Comparison of ENCODE assay signal across 13 cellular contexts in genomic region chr1:67838180-67838912, GRCh38. TPM values are rescaled to one million over a fixed set of nuclear protein-coding genes. Genes with fewer than 3 reads are reported as not detected.
DNase-seq lines count a peak whose midpoint lies in the region; ATAC-seq and TF ChIP-seq lines count a peak whose summit lies in the region.
"Had no signal": no experiment of that assay in that cellular context is flagged by ENCODE, and none has a peak within 500 bp of the region (broad histone marks: within the 10 kb centered on the region; RNA-seq: fewer than 3 reads in every experiment).

No MANE protein-coding gene starts in this region.

- H3K27ac ChIP-seq in stomach smooth muscle (ENCODE audit: low read length): peak overlapping the region; percentile 33
- H3K27ac ChIP-seq: SJSA1 had no signal

- H3K27me3 ChIP-seq in stomach smooth muscle (ENCODE audit: control insufficient read depth in 1 of 2, insufficient read depth in 2 of 2, low read length in 2 of 2): no peaks in the 10 kb centered on the region
- H3K27me3 ChIP-seq: SJSA1 had no signal

- TF ChIP-seq CTCF in fibroblast of pulmonary artery (IDR thresholded peaks at IDR 0.05; ENCODE audit: low read length, missing control alignments) (no peak), endothelial cell (IDR thresholded peaks at IDR 0.05; ENCODE audit: unreplicated experiment) (no peak)

- no peak overlapping the region for H3K27ac Mint-ChIP-seq in endothelial cell (ENCODE audit: unreplicated experiment)
- H3K27ac Mint-ChIP-seq: stimulated activated naive CD8-positive, alpha-beta T cell treated with anti-CD3 and anti-CD28 coated beads, Interleukin-15, Interleukin-2, amounts not matched to agents 100 ng/mL and 50 ng/mL, for 24 hours had no signal

- H3K4me1 Mint-ChIP-seq in endothelial cell (ENCODE audit: unreplicated experiment): peaks cover 10% of the 10 kb centered on the region

- H3K36me3 ChIP-seq in stomach smooth muscle (ENCODE audit: control insufficient read depth in 2 of 2, insufficient read depth in 2 of 2, low read length in 2 of 2): no peaks in the 10 kb centered on the region
- H3K36me3 ChIP-seq: SJSA1 had no signal

- H3K9ac ChIP-seq in stomach smooth muscle (ENCODE audit: low read length in 2 of 2): peak overlapping the region in 1 of 2 donors; percentile 36

- H3K36me3 Mint-ChIP-seq in endothelial cell (ENCODE audit: low read depth, unreplicated experiment): no peaks in the 10 kb centered on the region

- H3K4me3 ChIP-seq in fibroblast of pulmonary artery (replicated peaks; ENCODE audit: low read depth, low read length) (no peak overlapping the region), stomach smooth muscle (ENCODE audit: low read length in 2 of 2) (no peak overlapping the region)
- H3K4me3 ChIP-seq: SJSA1 had no signal

- H3K4me1 ChIP-seq in stomach smooth muscle (ENCODE audit: control insufficient read depth, insufficient read depth, low read length): peaks cover 4% of the 10 kb centered on the region

- DNase-seq in H4 (ENCODE audit: low spot score) (peak; percentile 29), amniotic epithelial cell (ENCODE audit: low read depth) (peak; percentile 83), fibroblast of pulmonary artery (ENCODE audit: low read depth) (peak; percentile 35), endothelial cell (ENCODE audit: low spot score) (no peak), NCI-H345 treated with DMSO at 0.1 percent for 48 hours (lab: John Stamatoyannopoulos, UW; ENCODE audit: unreplicated experiment) (no peak)
- DNase-seq: activated CD4-positive, CD25-positive, alpha-beta regulatory T cell; effector memory CD4-positive, alpha-beta T cell; MV-4-11; posterior cingulate gyrus had no signal

- H3K4me3 Mint-ChIP-seq in endothelial cell (ENCODE audit: unreplicated experiment): no peak overlapping the region
- H3K4me3 Mint-ChIP-seq: stimulated activated naive CD8-positive, alpha-beta T cell treated with anti-CD3 and anti-CD28 coated beads, Interleukin-15, Interleukin-2, amounts not matched to agents 100 ng/mL and 50 ng/mL, for 24 hours had no signal

- ATAC-seq in HG03045 (IDR thresholded peaks at IDR 0.05; ENCODE audit: unreplicated experiment): no peak

- peaks cover 7% of the 10 kb centered on the region for H3K27me3 Mint-ChIP-seq in endothelial cell (ENCODE audit: unreplicated experiment)

- no peaks in the 10 kb centered on the region for H3K9me3 Mint-ChIP-seq in endothelial cell (ENCODE audit: unreplicated experiment)
- H3K9me3 Mint-ChIP-seq: stimulated activated naive CD8-positive, alpha-beta T cell treated with anti-CD3 and anti-CD28 coated beads, Interleukin-15, Interleukin-2, amounts not matched to agents 100 ng/mL and 50 ng/mL, for 24 hours had no signal

- no peaks in the 10 kb centered on the region for H3K9me3 ChIP-seq in stomach smooth muscle (ENCODE audit: control insufficient read depth in 2 of 2, low read length in 2 of 2)
- H3K9me3 ChIP-seq: SJSA1 had no signal

RNA-seq across cellular contexts. Expression of gene GNG12, which starts 5.1 kb away (rescaled TPM):
- total RNA-seq in H4 (2014; rRNA removed; shearing (Covaris generic)): 136 and 167 TPM in 2 replicates
- total RNA-seq in endothelial cell (ENCODE audit: unreplicated experiment): 26.2 TPM

Comparison
In these comparisons a context has a peak if more than half of its experiments do, and no peak if none do; other contexts are left out.
1. DNase-seq: peak in H4 (single experiment), amniotic epithelial cell (single experiment) and fibroblast of pulmonary artery (single experiment); none in endothelial cell (single experiment) and NCI-H345 treated with DMSO at 0.1 percent for 48 hours (single experiment).